In the genomic region with DNA sequence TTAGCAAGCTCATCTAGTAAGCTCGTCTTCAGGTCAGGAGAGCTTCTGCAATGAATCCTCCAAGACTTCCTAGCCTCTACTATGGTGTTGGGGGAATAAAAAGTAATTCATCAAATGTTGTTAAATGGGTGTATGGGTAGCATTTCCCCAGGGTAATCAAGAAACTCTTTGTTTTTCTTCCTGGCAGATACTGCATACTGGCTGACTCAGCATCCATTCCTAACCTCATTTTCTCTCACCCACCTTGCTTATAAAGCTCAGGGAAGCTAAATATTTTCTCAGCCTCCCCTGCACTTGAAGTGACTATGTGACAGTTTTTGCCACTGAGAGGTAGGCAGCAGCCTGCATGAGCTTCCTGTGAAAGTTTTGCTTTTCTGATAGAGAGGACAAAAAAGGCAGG, we compare ENCODE assay signal across 17 cellular contexts.
"Had no signal": no experiment of that assay in that cellular context is flagged by ENCODE, and none has a peak within 500 bp of the region (broad histone marks: within the 10 kb centered on the region; RNA-seq: fewer than 3 reads in every experiment).

No MANE protein-coding gene starts in this region.

- H3K4me1 ChIP-seq: ascending aorta, lower lobe of right lung had no signal

- H2AFZ ChIP-seq: hepatocyte had no signal

- H3K36me3 ChIP-seq: ascending aorta, lower lobe of right lung, thyroid gland had no signal

- H3K4me2 ChIP-seq: hepatocyte had no signal

- ATAC-seq: activated T-cell treated with anti-CD3 and anti-CD28 coated beads, Interleukin-2, amount 50 U/mL, for 72 hours; left cardiac atrium; lower lobe of right lung had no signal

- H3K9me3 ChIP-seq: ascending aorta, lower lobe of right lung, thyroid gland had no signal

- H3K27me3 ChIP-seq: ascending aorta, hepatocyte, thyroid gland had no signal

- FAIRE-seq: endothelial cell of umbilical vein, urothelium cell line had no signal

- H3K4me3 ChIP-seq: ascending aorta, hepatocyte, lower lobe of right lung, thyroid gland had no signal

- DNase-seq: activated CD4-positive, alpha-beta T cell treated with anti-CD3 and anti-CD28 coated beads, Interleukin-2, amount 50 U/mL, for 4 hours; activated effector memory CD4-positive, alpha-beta T cell treated with anti-CD3 and anti-CD28 coated beads, Interleukin-2, amount 50 U/mL, for 16 hours; activated T-cell treated with anti-CD3 and anti-CD28 coated beads, Interleukin-2, amount 50 U/mL, for 72 hours; effector CD8-positive, alpha-beta T cell; foreskin fibroblast; left cardiac atrium; lower lobe of right lung; posterior cingulate gyrus; retina; stimulated activated CD4-positive, alpha-beta T cell treated with anti-CD3 and anti-CD28 coated beads, Interleukin-2, amount 100 ng/mL, for 24 hours; stimulated activated naive CD4-positive, alpha-beta T cell treated with Interleukin-2 at 50 U/mL for 16 hours; T-helper 2 cell; thyroid gland had no signal

- H3K27ac ChIP-seq: ascending aorta, hepatocyte, lower lobe of right lung had no signal

- H3K79me2 ChIP-seq: hepatocyte had no signal
